In the genomic region with DNA sequence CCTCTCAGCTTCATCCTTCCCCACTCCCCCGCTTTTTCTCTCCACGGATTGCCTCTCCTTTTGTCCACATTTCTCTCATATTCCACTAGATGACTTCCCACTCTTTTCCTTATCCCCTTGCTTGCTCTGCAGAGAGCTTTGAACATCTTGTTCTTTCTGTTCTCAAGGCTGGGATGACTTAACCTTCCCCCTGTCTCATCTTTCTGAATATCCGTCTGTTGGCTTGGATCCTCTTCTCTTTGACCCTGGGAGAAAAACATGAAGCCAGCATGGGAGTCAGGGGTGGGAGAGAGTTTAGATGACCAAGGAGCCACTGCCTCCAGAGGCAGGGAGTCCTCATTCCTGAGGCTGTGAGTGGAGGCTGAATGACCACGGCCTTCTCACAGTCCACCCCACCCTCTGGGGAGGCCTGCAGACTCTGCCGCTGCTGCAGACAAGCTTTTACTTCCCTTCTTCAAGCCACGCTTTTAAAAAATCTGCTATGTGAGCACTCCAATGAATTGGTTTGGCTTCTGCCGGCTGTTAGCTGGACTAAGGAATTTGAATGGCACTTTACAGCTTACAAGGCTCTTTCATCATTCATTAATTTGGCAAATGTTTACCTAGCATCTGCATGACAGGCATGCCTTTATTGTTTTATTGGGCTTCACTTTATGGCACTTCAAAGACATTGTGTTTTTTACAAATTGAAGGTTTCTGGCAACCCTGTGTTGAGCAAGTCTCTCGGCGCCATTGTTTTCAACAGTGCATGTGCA, we compare ENCODE assay signal across 16 cellular contexts.
DNase-seq lines count a peak whose midpoint lies in the region; ATAC-seq and TF ChIP-seq lines count a peak whose summit lies in the region.
"Had no signal": no experiment of that assay in that cellular context is flagged by ENCODE, and none has a peak within 500 bp of the region (broad histone marks: within the 10 kb centered on the region; RNA-seq: fewer than 3 reads in every experiment).

No MANE protein-coding gene starts in this region.

- peak overlapping the region; percentile 16 to 50 for H3K9ac ChIP-seq in duodenal mucosa (ENCODE audit: low read depth in 1 of 2, low read length in 2 of 2)

- no peaks in the 10 kb centered on the region for H3K36me3 Mint-ChIP-seq in nephron (ENCODE audit: low read depth)
- no peaks in the 10 kb centered on the region for H3K36me3 Mint-ChIP-seq in T-helper 2 cell treated with Interferon-gamma antibody and Interleukin-4, amounts not matched to agents 5 μg/mL and 100 μg/mL, for 36 hours (ENCODE audit: low read depth)

- ATAC-seq in GM19023 (IDR thresholded peaks at IDR 0.05; ENCODE audit: unreplicated experiment), result no peak

- POLR2A ChIA-PET in BJ (lab: Charles Lee), result no interaction called here

- H3K4me3 Mint-ChIP-seq in nephron, result no peak overlapping the region
- no peak overlapping the region for H3K4me3 Mint-ChIP-seq in T-helper 2 cell treated with Interferon-gamma antibody and Interleukin-4, amounts not matched to agents 5 μg/mL and 100 μg/mL, for 36 hours

- H3K27ac ChIP-seq in duodenal mucosa (ENCODE audit: low read depth, low read length), result peak overlapping the region; percentile 57

- no peaks in the 10 kb centered on the region for H3K9me3 Mint-ChIP-seq in nephron
- no peaks in the 10 kb centered on the region for H3K9me3 Mint-ChIP-seq in T-helper 2 cell treated with Interferon-gamma antibody and Interleukin-4, amounts not matched to agents 5 μg/mL and 100 μg/mL, for 36 hours

- H3K36me3 ChIP-seq in BJ (ENCODE audit: control insufficient read depth, insufficient read depth, low read length), result no peaks in the 10 kb centered on the region
- no peaks in the 10 kb centered on the region for H3K36me3 ChIP-seq in duodenal mucosa (ENCODE audit: control insufficient read depth in 1 of 2, insufficient read depth in 2 of 2, low read length in 2 of 2)
- H3K36me3 ChIP-seq: heart right ventricle, uterus had no signal

- H3K27me3 Mint-ChIP-seq in nephron (ENCODE audit: low read depth), result peaks cover 22% of the 10 kb centered on the region
- peaks cover 4% of the 10 kb centered on the region for H3K27me3 Mint-ChIP-seq in T-helper 2 cell treated with Interferon-gamma antibody and Interleukin-4, amounts not matched to agents 5 μg/mL and 100 μg/mL, for 36 hours (ENCODE audit: low read depth)

- H3K4me1 Mint-ChIP-seq in nephron, result peaks cover 41% of the 10 kb centered on the region
- no peaks in the 10 kb centered on the region for H3K4me1 Mint-ChIP-seq in T-helper 2 cell treated with Interferon-gamma antibody and Interleukin-4, amounts not matched to agents 5 μg/mL and 100 μg/mL, for 36 hours (ENCODE audit: low read depth)

- H3K27me3 ChIP-seq in BJ (ENCODE audit: control insufficient read depth, insufficient read depth, low read length), result no peaks in the 10 kb centered on the region
- H3K27me3 ChIP-seq in duodenal mucosa (ENCODE audit: control insufficient read depth in 1 of 2, insufficient read depth in 2 of 2, low read length in 2 of 2), result no peaks in the 10 kb centered on the region
- H3K27me3 ChIP-seq: uterus had no signal

- DNase-seq in BJ (ENCODE audit: low read depth) (peak; percentile 58), LoVo (ENCODE audit: low spot score) (peak; percentile 87), NCI-H524 (lab: John Stamatoyannopoulos, UW) (no peak), SKM-1 (lab: John Stamatoyannopoulos, UW; ENCODE audit: unreplicated experiment) (no peak)
- no peak for DNase-seq in T-helper 2 cell treated with Interferon-gamma antibody and Interleukin-4, amounts not matched to agents 5 μg/mL and 100 μg/mL, for 36 hours (ENCODE audit: low spot score)
- DNase-seq: activated CD4-positive, alpha-beta T cell treated with anti-CD3 and anti-CD28 coated beads, Interleukin-2, amount 50 U/mL, for 48 hours; activated effector memory CD4-positive, alpha-beta T cell treated with Interleukin-2 at 50 U/mL for 16 hours; DMS 273 treated with DMSO at 0.1 percent for 48 hours; heart right ventricle; NCI-H1048; RPMI8226; stimulated activated CD4-positive, alpha-beta T cell treated with anti-CD3 and anti-CD28 coated beads, Interleukin-15, amount 100 ng/mL, for 24 hours; uterus had no signal

- no peaks in the 10 kb centered on the region for H3K9me3 ChIP-seq in duodenal mucosa (ENCODE audit: control insufficient read depth in 1 of 2, low read length in 2 of 2)
- H3K9me3 ChIP-seq: heart right ventricle, uterus had no signal

- CTCF ChIA-PET in BJ (lab: Yijun Ruan, JAX), result interaction anchor here (0.5 to 2.4 kb wide), 5 partner anchors 29 to 178 kb away, joined by 3 to 8 read pairs (median 3); no protein-coding TSS in a partner anchor

- H3K4me3 ChIP-seq in BJ (ENCODE audit: low read depth, low read length), result no peak overlapping the region
- H3K4me3 ChIP-seq in duodenal mucosa (ENCODE audit: low read depth in 1 of 2, low read length in 2 of 2), result peak overlapping the region in 1 of 2 donors; percentile 17
- H3K4me3 ChIP-seq: heart right ventricle, uterus had no signal

- TF ChIP-seq CTCF in BJ (IDR thresholded peaks at IDR 0.05; ENCODE audit: insufficient read depth, low read depth, low read length) (no peak), nephron (IDR thresholded peaks at IDR 0.05; ENCODE audit: unreplicated experiment in 3 of 3) (no peak)

- peak overlapping the region; percentile 77 to 93 (median 91) for H3K27ac Mint-ChIP-seq in nephron
- no peak overlapping the region for H3K27ac Mint-ChIP-seq in T-helper 2 cell treated with Interferon-gamma antibody and Interleukin-4, amounts not matched to agents 5 μg/mL and 100 μg/mL, for 36 hours

- peaks cover 20 to 22% of the 10 kb centered on the region in 2 donors for H3K4me1 ChIP-seq in duodenal mucosa (ENCODE audit: control insufficient read depth in 1 of 2, insufficient read depth in 2 of 2, low read length in 2 of 2)
- H3K4me1 ChIP-seq: uterus had no signal

Comparison
In these comparisons a context has a peak if more than half of its experiments do, and no peak if none do; other contexts are left out.
1. DNase-seq: peak in BJ (single experiment) and LoVo (single experiment); none in NCI-H524 (0 of 2), SKM-1 (single experiment) and T-helper 2 cell treated with Interferon-gamma antibody and Interleukin-4, amounts not matched to agents 5 μg/mL and 100 μg/mL, for 36 hours (single experiment).